ENCODE assay signal across 18 cellular contexts in the genomic region with DNA sequence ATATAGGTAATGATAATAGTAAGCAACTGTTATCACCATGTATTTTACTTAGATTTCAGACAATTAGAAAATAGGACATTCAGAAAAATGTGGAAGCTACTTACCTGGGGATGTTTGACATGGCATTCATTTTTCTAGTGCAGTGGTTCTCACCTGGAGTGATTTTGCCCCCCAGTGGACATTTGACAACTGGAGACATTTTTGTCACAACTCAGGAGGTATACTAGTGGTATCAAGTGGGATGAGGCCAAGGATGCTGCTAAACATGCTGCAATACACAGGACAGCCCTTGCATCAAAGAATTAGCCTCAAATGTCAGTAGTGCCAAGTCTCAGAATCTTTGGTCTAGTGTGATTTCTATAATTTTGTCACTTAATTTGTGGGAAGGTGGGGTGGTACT. TPM values are rescaled to one million over a fixed set of nuclear protein-coding genes. Genes with fewer than 3 reads are reported as not detected.
A peak's percentile ranks its signal among the peaks of the same experiment; 100 is the strongest.
DNase-seq lines count a peak whose midpoint lies in the region; ATAC-seq, FAIRE-seq and TF ChIP-seq lines count a peak whose summit lies in the region.
"Had no signal": no experiment of that assay in that cellular context is flagged by ENCODE, and none has a peak within 500 bp of the region (broad histone marks: within the 10 kb centered on the region; RNA-seq: fewer than 3 reads in every experiment).

No MANE protein-coding gene starts in this region.

- no peak overlapping the region for H3K4me2 ChIP-seq in K562 (ENCODE audit: insufficient read depth, low read length)

- H2AFZ ChIP-seq in K562 (ENCODE audit: low read depth, low read length), result no peak overlapping the region

- no TSS peak for BruUV-seq in K562 (replicated peaks; lab: Mats Ljungman, UMichigan)

- H3K36me3 ChIP-seq in K562 (ENCODE audit: control insufficient read depth, insufficient read depth, low read length), result peaks cover 7% of the 10 kb centered on the region; the same call in 1 of the 3 replicates
- no peaks in the 10 kb centered on the region for H3K36me3 ChIP-seq in mucosa of descending colon (ENCODE audit: low read depth)
- peaks cover 0 to 19% (median 4%) of the 10 kb centered on the region in 9 donors for H3K36me3 ChIP-seq in heart right ventricle

- H3K9me3 ChIP-seq in K562 (replicated peaks; ENCODE audit: control insufficient read depth, insufficient read depth, low read depth, low read length) (no peaks in the 10 kb centered on the region), mucosa of descending colon (no peaks in the 10 kb centered on the region), heart right ventricle (peaks cover 0 to 4% (median 0%) of the 10 kb centered on the region in 11 donors)
- H3K9me3 ChIP-seq: gastroesophageal sphincter, transverse colon had no signal

- CTCF ChIA-PET in activated naive CD4-positive, alpha-beta T cell treated with anti-CD3 and anti-CD28 coated beads, Interleukin-2, amount 10 ng/mL, durations not matched to agents 7 days and 5 days (lab: Charles Lee), result no interaction called here
- CTCF ChIA-PET in K562 (lab: Yijun Ruan, JAX; ENCODE audit: low intra/inter-chr PET ratio), result no interaction called here

- peaks cover 0 to 3% of the 10 kb centered on the region in 2 experiments; a peak in 2 of 5 replicates for H3K4me1 ChIP-seq in K562 (replicated peaks in 1 of 2; ENCODE audit: control insufficient read depth in 2 of 2, insufficient read depth in 2 of 2, low read length in 2 of 2)
- H3K4me1 ChIP-seq in mucosa of descending colon (ENCODE audit: low read depth), result no peaks in the 10 kb centered on the region
- peaks cover 0 to 6% (median 0%) of the 10 kb centered on the region in 9 donors for H3K4me1 ChIP-seq in heart right ventricle
- H3K4me1 ChIP-seq: gastroesophageal sphincter, transverse colon had no signal

- no peak for TF ChIP-seq POLR2A in K562 (conservative IDR thresholded peaks at IDR 0.05)

- in situ Hi-C loops in K562 (cut with MboI), result no loop called here

- no peaks in the 10 kb centered on the region for H3K9me3 Mint-ChIP-seq in activated naive CD4-positive, alpha-beta T cell treated with anti-CD3 and anti-CD28 coated beads, Interleukin-2, amount 10 ng/mL, durations not matched to agents 7 days and 5 days
- H3K9me3 Mint-ChIP-seq in type B pancreatic cell, result no peaks in the 10 kb centered on the region
- H3K9me3 Mint-ChIP-seq: brain had no signal

- H3K4me1 Mint-ChIP-seq in activated naive CD4-positive, alpha-beta T cell treated with anti-CD3 and anti-CD28 coated beads, Interleukin-2, amount 10 ng/mL, durations not matched to agents 7 days and 5 days, result no peaks in the 10 kb centered on the region
- H3K4me1 Mint-ChIP-seq in type B pancreatic cell (ENCODE audit: unreplicated experiment), result no peaks in the 10 kb centered on the region
- H3K4me1 Mint-ChIP-seq: brain had no signal

- peaks cover 8% of the 10 kb centered on the region for H3K36me3 Mint-ChIP-seq in activated naive CD4-positive, alpha-beta T cell treated with anti-CD3 and anti-CD28 coated beads, Interleukin-2, amount 10 ng/mL, durations not matched to agents 7 days and 5 days
- peaks cover 12% of the 10 kb centered on the region for H3K36me3 Mint-ChIP-seq in type B pancreatic cell

- no peak overlapping the region for H3K27ac Mint-ChIP-seq in activated naive CD4-positive, alpha-beta T cell treated with anti-CD3 and anti-CD28 coated beads, Interleukin-2, amount 10 ng/mL, durations not matched to agents 7 days and 5 days
- no peak overlapping the region for H3K27ac Mint-ChIP-seq in type B pancreatic cell
- H3K27ac Mint-ChIP-seq: brain, progenitor cell of endocrine pancreas had no signal

- no peak overlapping the region for H3K9ac ChIP-seq in K562 (ENCODE audit: insufficient read depth in 1 of 2, low read depth in 2 of 2, low read length in 2 of 2)

- H3K27me3 Mint-ChIP-seq in activated naive CD4-positive, alpha-beta T cell treated with anti-CD3 and anti-CD28 coated beads, Interleukin-2, amount 10 ng/mL, durations not matched to agents 7 days and 5 days, result no peaks in the 10 kb centered on the region
- no peaks in the 10 kb centered on the region for H3K27me3 Mint-ChIP-seq in type B pancreatic cell
- H3K27me3 Mint-ChIP-seq: brain, progenitor cell of endocrine pancreas had no signal

- peak; percentile 76 for ATAC-seq in K562
- ATAC-seq in mucosa of descending colon, result no peak
- ATAC-seq in GM18520 (IDR thresholded peaks at IDR 0.05; ENCODE audit: unreplicated experiment), result no peak
- ATAC-seq in heart right ventricle, result no peak
- ATAC-seq: gastroesophageal sphincter had no signal

- no peak overlapping the region for H3K4me3 Mint-ChIP-seq in activated naive CD4-positive, alpha-beta T cell treated with anti-CD3 and anti-CD28 coated beads, Interleukin-2, amount 10 ng/mL, durations not matched to agents 7 days and 5 days
- no peak overlapping the region for H3K4me3 Mint-ChIP-seq in type B pancreatic cell
- H3K4me3 Mint-ChIP-seq: brain had no signal

- TF ChIP-seq EP300 in K562 (IDR thresholded peaks at IDR 0.05; ENCODE audit: low read length), result no peak

- no peak for TF ChIP-seq RAD21 in K562 (CRISPR knock-in tag; conservative IDR thresholded peaks at IDR 0.05 in 1 of 2, IDR thresholded peaks at IDR 0.05 in 1 of 2)

- no peaks in the 10 kb centered on the region for H3K9me1 ChIP-seq in K562 (ENCODE audit: control insufficient read depth, insufficient read depth, low read length)

- H3K27me3 ChIP-seq in K562 (ENCODE audit: control insufficient read depth in 2 of 2, insufficient read depth in 2 of 2, low read length in 2 of 2) (no peaks in the 10 kb centered on the region), heart right ventricle (no peaks in the 10 kb centered on the region)
- H3K27me3 ChIP-seq: gastroesophageal sphincter, transverse colon had no signal

- no peaks in the 10 kb centered on the region for H4K20me1 ChIP-seq in K562 (replicated peaks; ENCODE audit: control insufficient read depth, insufficient read depth, low read length)

- FAIRE-seq in K562 (lab: Jason Lieb, UNC), result no peak

- no peak overlapping the region for H3K4me3 ChIP-seq in Jurkat, Clone E6-1 (ENCODE audit: low read length)
- H3K4me3 ChIP-seq in K562 (no peak overlapping the region), mucosa of descending colon (no peak overlapping the region), heart right ventricle (no peak overlapping the region)
- H3K4me3 ChIP-seq: gastroesophageal sphincter, transverse colon had no signal

- H3K27ac ChIP-seq in K562 (ENCODE audit: extremely low read depth, low read depth, low read length) (no peak overlapping the region), heart right ventricle (no peak overlapping the region)
- H3K27ac ChIP-seq: gastroesophageal sphincter, transverse colon had no signal

- peak; percentile 24 for DNase-seq in activated naive CD4-positive, alpha-beta T cell treated with anti-CD3 and anti-CD28 coated beads, Interleukin-2, amount 10 ng/mL, durations not matched to agents 7 days and 5 days
- DNase-seq in activated naive CD4-positive, alpha-beta T cell treated with Interleukin-2 at 50 U/mL for 16 hours, result no peak
- peak; percentile 12 for DNase-seq in Jurkat, Clone E6-1 (ENCODE audit: low read depth, low spot score)
- DNase-seq in K562 (ENCODE audit: extremely low read depth in 1 of 4, low spot score in 3 of 4) (peak in 1 of 4 experiments; percentile 21), type B pancreatic cell (ENCODE audit: extremely low spot score, unreplicated experiment) (no peak), mucosa of descending colon (no peak), heart right ventricle (no peak)
- DNase-seq: activated gamma-delta T cell treated with Interleukin-2 at 50 U/mL for 16 hours; DMS79; effector memory CD4-positive, alpha-beta T cell; NCI-H1092 treated with DMSO at 0.1 percent for 48 hours; NCI-H510A treated with DMSO at 0.1 percent for 48 hours; SHP77; transverse colon had no signal

- intact Hi-C loops in K562 (cut with micrococcal nuclease) (no loop called here), mucosa of descending colon (cut with DNase I, micrococcal nuclease) (no loop called here), heart right ventricle (cut with DNase I) (no loop called here)

- POLR2A ChIA-PET in K562 (lab: Yijun Ruan, JAX), result no interaction called here

- TF ChIP-seq CTCF in K562 (IDR thresholded peaks at IDR 0.05 in 2 of 3, conservative IDR thresholded peaks at IDR 0.05 in 1 of 3; ENCODE audit: insufficient read depth in 2 of 3, low read depth in 1 of 3, low read length in 3 of 3), result peak; percentile 10 to 25 (median 11); a peak in 2 of 6 replicates
- TF ChIP-seq CTCF in type B pancreatic cell (conservative IDR thresholded peaks at IDR 0.05), result peak; percentile 16
- no peak for TF ChIP-seq CTCF in mucosa of descending colon (IDR thresholded peaks at IDR 0.05)
- TF ChIP-seq CTCF in heart right ventricle (IDR thresholded peaks at IDR 0.05), result peak in 1 of 9 donors; percentile 3

- no peaks in the 10 kb centered on the region for H3K79me2 ChIP-seq in K562 (ENCODE audit: control insufficient read depth, insufficient read depth, low read length)

TF ChIP-seq in K562, 482 proteins besides CTCF, POLR2A, EP300 and RAD21 (continues in another document):
- no peak for TF ChIP-seq SMARCE1 (IDR thresholded peaks at IDR 0.05)

RNA-seq across cellular contexts. Expression of a gene that starts 36.1 kb away (rescaled TPM):
- polyA plus RNA-seq in Jurkat, Clone E6-1 (2012; ENCODE audit: insufficient read depth, insufficient read length), result 22.7 TPM
- total RNA-seq in K562 (2011; cell fraction: chromatin; rRNA removed; ENCODE audit: low replicate concordance), result 15.7 and 44.4 TPM in 2 replicates
- total RNA-seq in K562 (2011; cell fraction: nucleolus; rRNA removed), result 14.0 and 18.4 TPM in 2 replicates
- 35.5 and 66.0 TPM in 2 replicates for total RNA-seq in K562 (2011; cell fraction: nucleoplasm; rRNA removed)
- total RNA-seq in K562 (2014; rRNA removed) (16.3 and 19.0 TPM in 2 replicates), K562 (2014; rRNA removed; fragmentation: Illumina TruSeq; extraction: Trizol) (38.4 and 43.4 TPM in 2 replicates), K562 (2015; rRNA removed; fragmentation: Illumina TruSeq; extraction: Trizol) (24.3 and 26.4 TPM in 2 replicates), K562 (2021) (47.1 and 51.4 TPM in 2 replicates), type B pancreatic cell (ENCODE audit: low replicate concordance) (36.5 and 42.1 TPM in 2 replicates), mucosa of descending colon (10 to 100 TPM; 24.2 to 34.8 (median 34.3) TPM), heart right ventricle (10 to 100 TPM; 10.4 to 18.9 (median 13.7) TPM)
- polyA plus RNA-seq in K562 (2011; rRNA removed) (19.7 and 25.9 TPM in 2 replicates), K562 (2014; fragmentation: Illumina TruSeq; extraction: Trizol) (45.6 and 53.7 TPM in 2 replicates), K562 (2014; fragmentation: Nextera tagmentation; extraction: Ambion mirVana) (10 to 100 TPM; 21.7 to 22.9 TPM), K562 (2014; rRNA removed) (29.1 and 29.9 TPM in 2 replicates), heart right ventricle (10 to 100 TPM; 10.2 to 13.1 TPM)
- 6.5 and 15.2 TPM in 2 replicates for polyA plus RNA-seq in K562 (2011; cell fraction: cytosol; rRNA removed)
- polyA plus RNA-seq in K562 (2011; cell fraction: nucleus; rRNA removed), result 11.0 and 17.4 TPM in 2 replicates
- 33.3 and 35.9 TPM in 2 replicates for polyA plus RNA-seq in K562 (2012)
- 28.2 and 32.5 TPM in 2 replicates for polyA minus RNA-seq in K562 (2011; rRNA and poly(A)+ RNA removed)
- 17.9 and 18.1 TPM in 2 replicates for polyA minus RNA-seq in K562 (2011; cell fraction: cytosol; rRNA and poly(A)+ RNA removed)
- polyA minus RNA-seq in K562 (2011; cell fraction: nucleus; rRNA and poly(A)+ RNA removed), result 8.2 and 16.6 TPM in 2 replicates

Comparison
In these comparisons a context has a peak if more than half of its experiments do, and no peak if none do; other contexts are left out.
1. DNase-seq: peak in activated naive CD4-positive, alpha-beta T cell treated with anti-CD3 and anti-CD28 coated beads, Interleukin-2, amount 10 ng/mL, durations not matched to agents 7 days and 5 days (single experiment) and Jurkat, Clone E6-1 (single experiment); none in activated naive CD4-positive, alpha-beta T cell treated with Interleukin-2 at 50 U/mL for 16 hours (single experiment), type B pancreatic cell (single experiment), mucosa of descending colon (0 of 3) and heart right ventricle (0 of 2).